In genomic region chr22:24363243-24363642, GRCh38 we compare ENCODE assay signal across 7 cellular contexts.
"Had no signal": no experiment of that assay in that cellular context is flagged by ENCODE, and none has a peak within 500 bp of the region (broad histone marks: within the 10 kb centered on the region; RNA-seq: fewer than 3 reads in every experiment).

No MANE protein-coding gene starts in this region.

- H3K4me3 ChIP-seq: GM23248, HAP-1, K562 had no signal

- DNase-seq: GM23248, GOT3, H7, IMR-90 had no signal

- ATAC-seq: HCT116, K562 had no signal

- H3K27ac ChIP-seq: GM23248 had no signal

- H3K9me3 ChIP-seq: HAP-1 had no signal

- H3K9ac ChIP-seq: GM23248 had no signal

- H2AFZ ChIP-seq: GM23248 had no signal
